In genomic region chr20:35454881-35455609, GRCh38 we compare ENCODE assay signal across 8 cellular contexts. TPM values are rescaled to one million over a fixed set of nuclear protein-coding genes. Genes with fewer than 3 reads are reported as not detected.
DNase-seq lines count a peak whose midpoint lies in the region; ATAC-seq and TF ChIP-seq lines count a peak whose summit lies in the region.

Gene CEP250 (plus strand): TSS chr20:35455598. CDS start chr20:35462368, 6,770 bp downstream.

- intact Hi-C loops in aorta (cut with DNase I), result no loop called here

- H4K20me1 ChIP-seq in hepatocyte (ENCODE audit: insufficient read depth, poor library complexity, severe bottlenecking), result no peaks in the 10 kb centered on the region

- H3K4me2 ChIP-seq in hepatocyte, result peak within 1 kb of the TSS; percentile 81

- ATAC-seq in GM18519 (IDR thresholded peaks at IDR 0.05; ENCODE audit: low FRiP score, unreplicated experiment) (peak; percentile 78), HG03045 (IDR thresholded peaks at IDR 0.05; ENCODE audit: unreplicated experiment) (peak; percentile 88), aorta (ENCODE audit: low FRiP score) (peak; percentile 100)

- peaks cover 12% of the 10 kb centered on the region for H3K4me1 ChIP-seq in hepatocyte (ENCODE audit: insufficient read depth)
- H3K4me1 ChIP-seq in aorta (ENCODE audit: control insufficient read depth in 1 of 2, insufficient read depth in 2 of 2, low read length in 2 of 2), result no peaks in the 10 kb centered on the region

- no peaks in the 10 kb centered on the region for H3K36me3 ChIP-seq in hepatocyte (replicated peaks; ENCODE audit: insufficient read depth, low read depth)
- no peaks in the 10 kb centered on the region for H3K36me3 ChIP-seq in aorta (ENCODE audit: control insufficient read depth in 1 of 2, insufficient read depth in 2 of 2, low read length in 1 of 2)

- H3K27me3 ChIP-seq in hepatocyte (no peaks in the 10 kb centered on the region), aorta (ENCODE audit: control insufficient read depth in 1 of 2, insufficient read depth in 2 of 2, low read length in 1 of 2) (no peaks in the 10 kb centered on the region)

- peak within 1 kb of the TSS; percentile 57 for H2AFZ ChIP-seq in hepatocyte

- peak; percentile 91 for DNase-seq in NCI-H2081 treated with DMSO at 0.1 percent for 48 hours (lab: John Stamatoyannopoulos, UW)
- DNase-seq in T1000 (lab: John Stamatoyannopoulos, UW), result peak; percentile 96
- DNase-seq in astrocyte of the hippocampus (ENCODE audit: low read depth, low spot score), result peak; percentile 99
- DNase-seq in hepatocyte (ENCODE audit: low spot score), result peak; percentile 98
- DNase-seq in renal cortical epithelial cell (ENCODE audit: low read depth), result peak; percentile 80
- peak; percentile 96 for DNase-seq in aorta

- H3K27ac ChIP-seq in hepatocyte, result peak within 1 kb of the TSS; percentile 98
- peak within 1 kb of the TSS; percentile 47 to 68 for H3K27ac ChIP-seq in aorta (ENCODE audit: low read depth in 1 of 2, low read length in 2 of 2)

- H3K4me3 ChIP-seq in hepatocyte (peak within 1 kb of the TSS; percentile 18), aorta (ENCODE audit: low read length in 2 of 2) (peak within 1 kb of the TSS; percentile 64 to 82)

- H3K9me2 ChIP-seq in hepatocyte (replicated peaks; ENCODE audit: insufficient read depth), result no peaks in the 10 kb centered on the region

- under 1% methylated on average over 30 of the region's 59 CpGs for WGBS in hepatocyte (ENCODE audit: low lambda C conversion rate, missing lambda C conversion rate)
- 0% methylated on average over 48 to 59 of the region's 59 CpGs for WGBS in aorta, 2 donors

- no peak for TF ChIP-seq CTCF in hepatocyte (IDR thresholded peaks at IDR 0.05; ENCODE audit: poor library complexity)

- H3K79me2 ChIP-seq in hepatocyte, result peaks cover 27% of the 10 kb centered on the region

- H3K9me3 ChIP-seq in hepatocyte (ENCODE audit: low read depth) (no peaks in the 10 kb centered on the region), aorta (ENCODE audit: control insufficient read depth, low read length) (no peaks in the 10 kb centered on the region)

RNA-seq across cellular contexts. Expression of gene CEP250, which starts in this region (rescaled TPM):
- 9.6 and 12.4 TPM in 2 replicates for total RNA-seq in hepatocyte
- 18.5 and 23.4 TPM in 2 replicates for polyA plus RNA-seq in hepatocyte
- 22.7 and 66.0 TPM in 2 replicates for total RNA-seq in renal cortical epithelial cell
- total RNA-seq in aorta, result 10 to 100 TPM; 21.9 to 32.5 TPM
- 10 to 100 TPM; 16.2 to 17.9 TPM for polyA plus RNA-seq in aorta

Comparison
In these comparisons a context has a peak if more than half of its experiments do, and no peak if none do; other contexts are left out.
1. Peak in every context shown above with its lines: DNase-seq, ATAC-seq, H3K4me3 ChIP-seq and H3K27ac ChIP-seq.